In the genomic region with DNA sequence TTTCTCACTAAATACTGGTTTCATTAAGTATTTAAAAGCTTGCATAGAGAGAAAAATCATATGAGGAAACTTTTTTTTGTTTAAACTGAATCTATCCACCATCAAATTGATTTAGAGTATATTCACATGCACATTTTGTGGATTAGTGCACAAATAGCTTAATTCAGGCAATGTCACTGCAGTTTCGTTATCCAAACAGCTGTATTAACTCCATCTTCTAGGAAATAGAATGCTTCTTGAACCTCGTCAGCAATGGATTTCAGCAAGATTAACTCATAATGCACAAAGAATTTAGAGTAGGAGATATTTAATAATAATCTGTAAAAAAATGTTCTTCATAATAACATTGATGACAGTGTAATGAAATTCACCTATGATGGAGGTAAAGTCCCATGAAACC, we compare ENCODE assay signal across 22 cellular contexts. TPM values are rescaled to one million over a fixed set of nuclear protein-coding genes. Genes with fewer than 3 reads are reported as not detected.
DNase-seq lines count a peak whose midpoint lies in the region; ATAC-seq and TF ChIP-seq lines count a peak whose summit lies in the region.
"Had no signal": no experiment of that assay in that cellular context is flagged by ENCODE, and none has a peak within 500 bp of the region (broad histone marks: within the 10 kb centered on the region; RNA-seq: fewer than 3 reads in every experiment).

No MANE protein-coding gene starts in this region.

- no peaks in the 10 kb centered on the region for H3K27me3 ChIP-seq in A673 (replicated peaks; ENCODE audit: insufficient read depth, low read depth, low read length, poor library complexity)
- H3K27me3 ChIP-seq in lower lobe of right lung (ENCODE audit: low read depth): no peaks in the 10 kb centered on the region

- H3K4me3 Mint-ChIP-seq in CD14-positive monocyte: peak overlapping the region; percentile 79 to 90
- H3K4me3 Mint-ChIP-seq in T-helper 17 cell: peak overlapping the region; percentile 91

- H3K4me1 Mint-ChIP-seq in CD14-positive monocyte: peaks cover 21% of the 10 kb centered on the region
- peaks cover 7% of the 10 kb centered on the region for H3K4me1 Mint-ChIP-seq in T-helper 17 cell

- intact Hi-C loops in A673 (cut with micrococcal nuclease; ENCODE audit: unreplicated experiment): no loop called here
- intact Hi-C loops in CD14-positive monocyte (cut with micrococcal nuclease): no loop called here
- intact Hi-C loops in lower lobe of right lung (cut with DNase I): no loop called here

- H3K27ac ChIP-seq in A673 (ENCODE audit: low read depth, low read length, poor library complexity, severe bottlenecking) (no peak overlapping the region), lower lobe of right lung (no peak overlapping the region), RWPE1 (no peak overlapping the region)
- H3K27ac ChIP-seq: PC-9 had no signal

- TF ChIP-seq CTCF in A673 (conservative IDR thresholded peaks at IDR 0.05; ENCODE audit: low read depth, low read length) (no peak), CD14-positive monocyte (IDR thresholded peaks at IDR 0.05) (no peak), lower lobe of right lung (IDR thresholded peaks at IDR 0.05) (no peak), RWPE1 (conservative IDR thresholded peaks at IDR 0.05; ENCODE audit: low read depth) (no peak)

- no peak for ATAC-seq in T-helper 17 cell
- ATAC-seq in lower lobe of right lung: no peak
- ATAC-seq in GM18517 (IDR thresholded peaks at IDR 0.05; ENCODE audit: unreplicated experiment): no peak

- in situ Hi-C loops in KBM-7 (cut with MboI; ENCODE audit: low pct_unique_long_range_greater_than_20kb, low sequenced_read_pairs): no loop called here

- H3K36me3 ChIP-seq in A673 (ENCODE audit: insufficient read depth, low read length, poor library complexity, severe bottlenecking) (no peaks in the 10 kb centered on the region), lower lobe of right lung (peaks cover 16% of the 10 kb centered on the region)

- no peaks in the 10 kb centered on the region for H3K9me3 Mint-ChIP-seq in CD14-positive monocyte

- peaks cover 11 to 14% of the 10 kb centered on the region in 2 donors for H3K36me3 Mint-ChIP-seq in CD14-positive monocyte
- peaks cover 3% of the 10 kb centered on the region for H3K36me3 Mint-ChIP-seq in T-helper 17 cell (ENCODE audit: low read depth)

- BruUV-seq in A673 (replicated peaks; lab: Mats Ljungman, UMichigan): no TSS peak

- peak overlapping the region; percentile 17 for H3K4me3 ChIP-seq in A673 (ENCODE audit: low read depth, low read length, poor library complexity, severe bottlenecking)
- H3K4me3 ChIP-seq in lower lobe of right lung: peak overlapping the region; percentile 27
- H3K4me3 ChIP-seq: PC-9, smooth muscle cell had no signal

- no peaks in the 10 kb centered on the region for H3K4me1 ChIP-seq in A673 (ENCODE audit: insufficient read depth, low read length, poor library complexity, severe bottlenecking)
- H3K4me1 ChIP-seq in lower lobe of right lung: no peaks in the 10 kb centered on the region

- H3K9me3 ChIP-seq in A673 (ENCODE audit: low read depth, low read length, poor library complexity, severe bottlenecking) (no peaks in the 10 kb centered on the region), T-helper 17 cell (ENCODE audit: control insufficient read depth, low read length, poor library complexity, severe bottlenecking) (no peaks in the 10 kb centered on the region), lower lobe of right lung (no peaks in the 10 kb centered on the region)

- DNase-seq in A673 (ENCODE audit: low spot score) (no peak), CD14-positive monocyte (ENCODE audit: low spot score) (no peak), T-helper 17 cell (no peak), lower lobe of right lung (no peak), SW480 (ENCODE audit: low spot score) (no peak), RWPE1 (ENCODE audit: low spot score) (no peak), KBM-7 (no peak)
- DNase-seq: activated CD4-positive, alpha-beta T cell treated with anti-CD3 and anti-CD28 coated beads, Interleukin-2, amount 50 U/mL, for 4 hours; anterior cingulate cortex; central memory CD4-positive, alpha-beta T cell; DMS 273 treated with DMSO at 0.1 percent for 48 hours; effector CD8-positive, alpha-beta T cell; GF-D8; islet precursor cell; Kasumi-1; mammary epithelial cell; NCI-H1105 treated with DMSO at 0.1 percent for 48 hours; NCI-H2171 treated with DMSO at 0.1 percent for 48 hours; PC-9; stimulated activated CD8-positive, alpha-beta memory T cell treated with anti-CD3 and anti-CD28 coated beads, Interleukin-4, amount 100 ng/mL, for 48 hours had no signal

- CTCF ChIA-PET in A673 (lab: Charles Lee): no interaction called here
- CTCF ChIA-PET in RWPE1 (lab: Yijun Ruan, JAX): no interaction called here

- POLR2A ChIA-PET in A673 (lab: Charles Lee; ENCODE audit: low non-redundant PET) (no interaction called here), RWPE1 (lab: Yijun Ruan, JAX; ENCODE audit: low non-redundant PET) (no interaction called here)

- H3K27me3 Mint-ChIP-seq in CD14-positive monocyte (ENCODE audit: low read depth in 3 of 3): peaks cover 0 to 1% (median 0%) of the 10 kb centered on the region in 3 donors
- no peaks in the 10 kb centered on the region for H3K27me3 Mint-ChIP-seq in T-helper 17 cell

- H3K27ac Mint-ChIP-seq in CD14-positive monocyte: peak overlapping the region in 6 of 7 donors; percentile 79 to 88 (median 86)
- H3K27ac Mint-ChIP-seq in T-helper 17 cell: peak overlapping the region; percentile 62

RNA-seq across cellular contexts. Expression of gene NEXN, which starts 37.5 kb away (rescaled TPM):
- 0.45 and 0.70 TPM in 2 replicates for total RNA-seq in A673 (2021)
- 1 to 10 TPM; 3.0 to 3.5 TPM for polyA plus RNA-seq in CD14-positive monocyte
- 1 to 10 TPM in 1 of 2 donors, under 1 TPM in 1; 0.90 to 4.5 TPM for total RNA-seq in T-helper 17 cell
- 16.5 TPM for total RNA-seq in lower lobe of right lung

RNA-seq across cellular contexts. Expression of gene FUBP1, which starts 52.9 kb away (rescaled TPM):
- total RNA-seq in A673 (2021) (195 and 213 TPM in 2 replicates), T-helper 17 cell (100 to 1,000 TPM; 227 to 253 TPM), lower lobe of right lung (96.6 TPM)
- polyA plus RNA-seq in CD14-positive monocyte: 10 to 100 TPM; 16.5 TPM
